Comparison of ENCODE assay signal across 8 cellular contexts in genomic region chr9:19184144-19184917, GRCh38. TPM values are rescaled to one million over a fixed set of nuclear protein-coding genes. Genes with fewer than 3 reads are reported as not detected.
A peak's percentile ranks its signal among the peaks of the same experiment; 100 is the strongest.
DNase-seq lines count a peak whose midpoint lies in the region; ATAC-seq, FAIRE-seq and TF ChIP-seq lines count a peak whose summit lies in the region.

No MANE protein-coding gene starts in this region.

- H3K36me3 ChIP-seq in pancreas (no peaks in the 10 kb centered on the region), thoracic aorta (no peaks in the 10 kb centered on the region)

- peak; percentile 100 for ATAC-seq in GM18868 (IDR thresholded peaks at IDR 0.05; ENCODE audit: unreplicated experiment)
- peak; percentile 98 for ATAC-seq in HG03039 (IDR thresholded peaks at IDR 0.05; ENCODE audit: unreplicated experiment)
- peak; percentile 85 to 93 (median 89) for ATAC-seq in pancreas
- peak; percentile 76 for ATAC-seq in thoracic aorta (ENCODE audit: insufficient number of reproducible peaks, low FRiP score, low read depth)

- H3K4me3 ChIP-seq in foreskin fibroblast (ENCODE audit: low read depth in 1 of 2, low read length in 2 of 2) (no peak overlapping the region), pancreas (no peak overlapping the region), thoracic aorta (peak overlapping the region; percentile 45)

- intact Hi-C loops in pancreas (cut with DNase I) = no loop called here

- H3K9me3 ChIP-seq in pancreas (no peaks in the 10 kb centered on the region), thoracic aorta (no peaks in the 10 kb centered on the region)

- H3K4me1 ChIP-seq in pancreas (peaks cover 13 to 23% (median 14%) of the 10 kb centered on the region in 3 donors), thoracic aorta (ENCODE audit: control insufficient read depth in 1 of 2, low read depth in 2 of 2) (peaks cover 12 to 25% of the 10 kb centered on the region in 2 donors)

- no peaks in the 10 kb centered on the region for H3K27me3 ChIP-seq in pancreas
- H3K27me3 ChIP-seq in thoracic aorta (replicated peaks; ENCODE audit: insufficient read depth) = no peaks in the 10 kb centered on the region

- 41 to 43% methylated on average over 7 of the region's 7 CpGs for WGBS in pancreas, 2 donors

- no peak for TF ChIP-seq CTCF in foreskin fibroblast (IDR thresholded peaks at IDR 0.05; ENCODE audit: low read depth, low read length)
- TF ChIP-seq CTCF in pancreas (IDR thresholded peaks at IDR 0.05) = no peak
- no peak for TF ChIP-seq CTCF in thoracic aorta (IDR thresholded peaks at IDR 0.05)

- DNase-seq in RPMI8226 = peak; percentile 48
- DNase-seq in activated effector memory CD4-positive, alpha-beta T cell treated with anti-CD3 and anti-CD28 coated beads, Interleukin-2, amount 50 U/mL, for 16 hours = peak; percentile 87
- DNase-seq in foreskin fibroblast = peak; percentile 96 to 98
- DNase-seq in pancreas = peak in 5 of 6 donors; percentile 15 to 74 (median 52)
- peak; percentile 61 for DNase-seq in thoracic aorta (ENCODE audit: low spot score)
- no peak for DNase-seq in NCI-H82 (lab: John Stamatoyannopoulos, UW)

- FAIRE-seq in pancreas (lab: Jason Lieb, UNC) = peak; percentile 41

- H3K27ac ChIP-seq in pancreas (peak overlapping the region in 3 of 4 donors; percentile 38 to 74 (median 73)), thoracic aorta (peak overlapping the region; percentile 78 to 95)

RNA-seq across cellular contexts. Expression of gene DENND4C, which starts 46.2 kb away (rescaled TPM):
- 10 to 100 TPM; 12.1 to 36.2 (median 19.8) TPM for total RNA-seq in pancreas
- polyA plus RNA-seq in pancreas = 1 to 10 TPM; 4.6 to 9.0 TPM
- 10 to 100 TPM; 81.1 to 88.2 TPM for total RNA-seq in thoracic aorta

RNA-seq across cellular contexts. Expression of gene PLIN2, which starts 57.0 kb away (rescaled TPM):
- total RNA-seq in pancreas = 10 to 100 TPM in 3 of 6 donors, 1 to 10 TPM in 3; 7.9 to 17.1 (median 12.3) TPM
- 10 to 100 TPM; 11.7 TPM for polyA plus RNA-seq in pancreas
- total RNA-seq in thoracic aorta = 100 to 1,000 TPM in 1 of 2 donors, 10 to 100 TPM in 1; 28.3 to 182 TPM
